Comparison of ENCODE assay signal across 8 cellular contexts in the genomic region with DNA sequence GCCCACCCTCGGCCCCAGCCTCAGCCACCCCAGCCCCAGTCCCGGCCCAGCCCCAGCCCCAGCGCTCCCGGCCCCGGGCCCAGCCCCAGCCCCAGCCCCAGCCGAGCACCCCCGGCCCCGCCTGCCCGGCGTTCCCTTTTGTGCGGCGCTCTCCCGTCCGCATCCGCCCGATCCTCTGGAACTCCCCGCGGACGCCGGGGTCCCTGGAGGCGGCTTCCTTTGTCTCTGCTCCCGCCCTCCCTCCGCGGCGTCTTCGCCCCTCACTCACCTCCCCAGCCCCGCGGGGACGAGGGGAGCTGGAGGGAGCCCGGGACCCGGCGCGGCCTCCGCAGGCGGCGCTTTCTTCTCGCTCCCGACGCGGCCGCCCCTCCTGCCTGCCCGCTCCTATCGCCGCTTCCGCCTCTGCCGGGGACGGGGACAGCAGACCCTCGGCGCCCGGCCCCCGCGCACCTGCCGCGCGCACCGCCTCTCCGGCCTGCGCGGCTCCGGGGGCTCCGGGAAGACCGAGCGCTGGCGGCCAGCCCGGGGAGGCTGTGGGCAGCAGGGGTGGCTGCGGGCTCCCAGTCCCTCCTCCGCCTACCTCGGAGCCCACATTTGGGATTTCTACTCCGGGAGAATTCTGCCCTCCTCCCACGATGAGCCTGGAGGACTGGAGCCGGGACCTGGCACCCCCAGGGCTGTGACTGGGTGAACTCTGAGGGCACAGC. TPM values are rescaled to one million over a fixed set of nuclear protein-coding genes. Genes with fewer than 3 reads are reported as not detected.
A peak's percentile ranks its signal among the peaks of the same experiment; 100 is the strongest.
DNase-seq lines count a peak whose midpoint lies in the region; ATAC-seq and TF ChIP-seq lines count a peak whose summit lies in the region.
"Had no signal": no experiment of that assay in that cellular context is flagged by ENCODE, and none has a peak within 500 bp of the region (broad histone marks: within the 10 kb centered on the region; RNA-seq: fewer than 3 reads in every experiment).

No MANE protein-coding gene starts in this region.

- H3K27me3 Mint-ChIP-seq in GM23338 (ENCODE audit: insufficient read depth, low read depth, poor library complexity): peaks cover 46% of the 10 kb centered on the region
- peaks cover 27 to 56% of the 10 kb centered on the region in 2 donors for H3K27me3 Mint-ChIP-seq in effector memory CD8-positive, alpha-beta T cell

- peak overlapping the region; percentile 32 for H3K14ac ChIP-seq in trophoblast cell (ENCODE audit: low read length)

- DNase-seq in GM23338 (ENCODE audit: low spot score) (peak; percentile 66), NCI-H2227 treated with DMSO at 0.1 percent for 48 hours (lab: John Stamatoyannopoulos, UW) (peak; percentile 34), trophoblast cell (no peak)
- no peak for DNase-seq in effector memory CD8-positive, alpha-beta T cell

- no peaks in the 10 kb centered on the region for H3K79me2 ChIP-seq in GM23338 (replicated peaks; ENCODE audit: insufficient read depth)
- H3K79me2 ChIP-seq in trophoblast cell (ENCODE audit: control insufficient read depth, insufficient read depth, low read length, poor library complexity): peaks cover 2% of the 10 kb centered on the region

- H4K91ac ChIP-seq in trophoblast cell (ENCODE audit: low read depth, low read length): no peak overlapping the region

- H3K23ac ChIP-seq in trophoblast cell (ENCODE audit: low read length): no peak overlapping the region

- H3K27ac Mint-ChIP-seq in GM23338: no peak overlapping the region
- no peak overlapping the region for H3K27ac Mint-ChIP-seq in effector memory CD8-positive, alpha-beta T cell

- H3K4me3 Mint-ChIP-seq in GM23338: peak overlapping the region; percentile 66; the same call in 2 of the 3 replicates
- H3K4me3 Mint-ChIP-seq in effector memory CD8-positive, alpha-beta T cell: peak overlapping the region; percentile 49 to 64

- H3K27ac ChIP-seq in GM23338 (ENCODE audit: low read depth): no peak overlapping the region
- no peak overlapping the region for H3K27ac ChIP-seq in trophoblast cell (ENCODE audit: low read depth, low read length)

- H3K9me2 ChIP-seq in GM23338 (ENCODE audit: insufficient read depth): no peaks in the 10 kb centered on the region

- H3K36me3 Mint-ChIP-seq in GM23338 (ENCODE audit: low read depth): peaks cover 6% of the 10 kb centered on the region; the same call in 2 of the 3 replicates
- no peaks in the 10 kb centered on the region for H3K36me3 Mint-ChIP-seq in effector memory CD8-positive, alpha-beta T cell (ENCODE audit: insufficient read depth)

- H2BK120ac ChIP-seq in trophoblast cell (ENCODE audit: insufficient read depth, low read length, poor library complexity): no peak overlapping the region

- H3K9me3 Mint-ChIP-seq in GM23338: no peaks in the 10 kb centered on the region; the same call in 2 of the 3 replicates
- no peaks in the 10 kb centered on the region for H3K9me3 Mint-ChIP-seq in effector memory CD8-positive, alpha-beta T cell

- H2AK5ac ChIP-seq in trophoblast cell (ENCODE audit: low read length): no peak overlapping the region

- peaks cover 31% of the 10 kb centered on the region for H4K20me1 ChIP-seq in GM23338 (replicated peaks; ENCODE audit: insufficient read depth)

- H3K27me3 ChIP-seq in GM23338 (ENCODE audit: insufficient read depth): peaks cover 42% of the 10 kb centered on the region
- H3K27me3 ChIP-seq in trophoblast cell (ENCODE audit: insufficient read depth, low read length): peaks cover 6% of the 10 kb centered on the region

- peaks cover 5% of the 10 kb centered on the region; the same call in 1 of the 2 replicates for H3K4me1 ChIP-seq in GM23338 (ENCODE audit: insufficient read depth)
- H3K4me1 ChIP-seq in trophoblast cell (ENCODE audit: control insufficient read depth in 1 of 2, insufficient read depth in 2 of 2, low read length in 2 of 2): peaks cover 8 to 11% of the 10 kb centered on the region in 2 experiments

- H4K8ac ChIP-seq in trophoblast cell (ENCODE audit: low read depth, low read length): peak overlapping the region; percentile 23

- WGBS in trophoblast cell (ENCODE audit: extremely low coverage, insufficient coverage, insufficient read length): no CpG with 5 or more reads among the region's 71 CpGs

- peaks cover 10% of the 10 kb centered on the region for H3K9me3 ChIP-seq in trophoblast cell (ENCODE audit: insufficient read depth, low read depth, low read length)

- ATAC-seq in GM23338 (peak; percentile 29), GM18498 (IDR thresholded peaks at IDR 0.05; ENCODE audit: unreplicated experiment) (no peak), GM18517 (IDR thresholded peaks at IDR 0.05; ENCODE audit: unreplicated experiment) (no peak), HG03571 (IDR thresholded peaks at IDR 0.05; ENCODE audit: unreplicated experiment) (no peak)
- ATAC-seq in effector memory CD8-positive, alpha-beta T cell (replicated peaks): no peak

- no peaks in the 10 kb centered on the region for H3F3A ChIP-seq in GM23338 (replicated peaks; ENCODE audit: low read depth)

- H3K18ac ChIP-seq in trophoblast cell (ENCODE audit: low read length): no peak overlapping the region

- H3K4me2 ChIP-seq in GM23338 (peak overlapping the region; percentile 91), trophoblast cell (ENCODE audit: low read length) (peak overlapping the region; percentile 76)

- H3K79me1 ChIP-seq in trophoblast cell (ENCODE audit: low read length): peaks cover 2% of the 10 kb centered on the region

- H3K36me3 ChIP-seq in GM23338 (ENCODE audit: insufficient read depth) (no peaks in the 10 kb centered on the region; the same call in 1 of the 2 replicates), trophoblast cell (ENCODE audit: control insufficient read depth in 1 of 2, insufficient read depth in 2 of 2, low read length in 2 of 2) (peaks cover 28 to 31% of the 10 kb centered on the region in 2 experiments)

- H3K4me3 ChIP-seq in GM23338 (peak overlapping the region; percentile 66), trophoblast cell (ENCODE audit: low read depth, low read length) (peak overlapping the region; percentile 45)

- H2BK12ac ChIP-seq in trophoblast cell (ENCODE audit: low read length): no peak overlapping the region

- no peak overlapping the region for H3K9ac ChIP-seq in trophoblast cell (ENCODE audit: low read length)

- H3K4me1 Mint-ChIP-seq in GM23338: peaks cover 7% of the 10 kb centered on the region; the same call in 2 of the 3 replicates
- peaks cover 10% of the 10 kb centered on the region in 2 donors for H3K4me1 Mint-ChIP-seq in effector memory CD8-positive, alpha-beta T cell (ENCODE audit: low read depth in 2 of 2)

- H4K12ac ChIP-seq in trophoblast cell (ENCODE audit: low read depth, low read length): peak overlapping the region; percentile 55

- no peak overlapping the region for H2BK5ac ChIP-seq in trophoblast cell (ENCODE audit: low read depth, low read length, poor library complexity)

- TF ChIP-seq CTCF in GM23338 (conservative IDR thresholded peaks at IDR 0.05; ENCODE audit: low read depth in 2 of 2): no peak

- peak overlapping the region; percentile 33 for H3K4ac ChIP-seq in trophoblast cell (ENCODE audit: low read depth, low read length)

- no peak overlapping the region for H2AFZ ChIP-seq in GM23338
- H2AFZ ChIP-seq in trophoblast cell (ENCODE audit: insufficient read depth, low read length, poor library complexity): no peak overlapping the region

TF ChIP-seq in GM23338, 12 proteins besides CTCF, POLR2A, EP300 and RAD21 (continues in another document):
- no peak for TF ChIP-seq ZNF114 (CRISPR knock-in tag; IDR thresholded peaks at IDR 0.05)
- TF ChIP-seq EZH2 (IDR thresholded peaks at IDR 0.05; ENCODE audit: low read depth, unreplicated experiment): no peak

RNA-seq across cellular contexts. Expression of a gene that starts 14.0 kb away (rescaled TPM):
- 144 and 185 TPM in 2 replicates for total RNA-seq in GM23338 (2014; rRNA removed; shearing (Covaris generic))
- polyA plus RNA-seq in GM23338 (2016; fragmentation: Nextera tagmentation; extraction: Ambion mirVana): 12.3 and 13.2 TPM in 2 replicates
- 92.6 and 100 TPM in 2 replicates for polyA plus RNA-seq in trophoblast cell (2013)

RNA-seq across cellular contexts. Expression of a gene that starts 20.6 kb away (rescaled TPM):
- total RNA-seq in GM23338 (2014; rRNA removed; shearing (Covaris generic)): 52.9 and 65.3 TPM in 2 replicates
- 101 and 113 TPM in 2 replicates for polyA plus RNA-seq in GM23338 (2016; fragmentation: Nextera tagmentation; extraction: Ambion mirVana)
- 69.0 and 69.9 TPM in 2 replicates for polyA plus RNA-seq in trophoblast cell (2013)

RNA-seq across cellular contexts. Expression of a gene that starts 34.0 kb away (rescaled TPM):
- 2.3 and 4.8 TPM in 2 replicates for total RNA-seq in GM23338 (2014; rRNA removed; shearing (Covaris generic))
- 6.7 and 7.9 TPM in 2 replicates for polyA plus RNA-seq in GM23338 (2016; fragmentation: Nextera tagmentation; extraction: Ambion mirVana)
- polyA plus RNA-seq in trophoblast cell (2013): 20.5 and 21.2 TPM in 2 replicates

RNA-seq across cellular contexts. Expression of a gene that starts 40.2 kb away (rescaled TPM):
- not detected in 2 replicates for total RNA-seq in GM23338 (2014; rRNA removed; shearing (Covaris generic))
- not detected in 2 replicates for polyA plus RNA-seq in GM23338 (2016; fragmentation: Nextera tagmentation; extraction: Ambion mirVana)
- 3.2 and 3.4 TPM in 2 replicates for polyA plus RNA-seq in trophoblast cell (2013)
- total RNA-seq: mononuclear cell had no signal

RNA-seq across cellular contexts. Expression of a gene that starts 52.0 kb away (rescaled TPM):
- total RNA-seq in GM23338 (2014; rRNA removed; shearing (Covaris generic)): not detected in 2 replicates
- 0.66 and 1.1 TPM in 2 replicates for polyA plus RNA-seq in GM23338 (2016; fragmentation: Nextera tagmentation; extraction: Ambion mirVana)
- not detected in 2 replicates for polyA plus RNA-seq in trophoblast cell (2013)

Comparison
In these comparisons a context has a peak if more than half of its experiments do, and no peak if none do; other contexts are left out.
1. DNase-seq: peak in GM23338 (single experiment) and NCI-H2227 treated with DMSO at 0.1 percent for 48 hours (single experiment); none in effector memory CD8-positive, alpha-beta T cell (0 of 3) and trophoblast cell (0 of 2).